ENCODE assay signal across 9 cellular contexts in the genomic region with DNA sequence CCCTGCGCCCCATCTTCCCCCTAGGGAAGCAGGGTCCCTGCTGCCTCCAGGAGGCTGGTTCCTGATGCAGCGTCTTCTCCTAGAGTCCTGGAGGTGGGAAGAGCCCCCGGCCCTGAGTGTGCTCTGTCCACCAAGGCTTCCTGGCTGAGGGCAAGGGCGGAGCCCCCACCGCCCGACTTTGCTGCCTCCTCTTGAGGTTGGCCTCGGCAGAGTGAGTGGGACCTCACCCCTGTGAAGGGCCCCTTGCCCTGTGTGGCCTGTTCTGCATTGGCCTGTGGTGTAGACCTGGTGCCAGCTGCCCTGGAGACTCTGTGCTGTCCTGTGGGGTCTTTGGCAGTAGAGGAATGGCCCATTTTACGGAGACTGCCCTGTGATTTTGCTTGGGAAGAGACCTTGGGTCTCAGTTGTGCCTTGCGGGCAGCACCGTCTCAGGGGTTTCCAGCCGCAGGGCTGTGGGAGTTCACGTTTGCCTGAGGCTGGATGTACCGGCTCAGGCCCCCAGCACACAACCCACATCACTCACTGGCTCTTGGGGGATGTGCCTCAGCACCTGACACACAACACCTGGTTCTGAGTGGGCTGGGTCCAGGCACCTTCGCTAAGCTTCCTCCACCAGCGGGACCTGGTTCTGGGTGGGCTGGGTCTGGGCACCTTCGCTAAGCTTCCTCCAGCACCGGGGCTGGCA.
DNase-seq lines count a peak whose midpoint lies in the region; ATAC-seq and TF ChIP-seq lines count a peak whose summit lies in the region.
"Had no signal": no experiment of that assay in that cellular context is flagged by ENCODE, and none has a peak within 500 bp of the region (broad histone marks: within the 10 kb centered on the region; RNA-seq: fewer than 3 reads in every experiment).

No MANE protein-coding gene starts in this region.

- H3K4me3 ChIP-seq in hepatocyte (no peak overlapping the region), subcutaneous abdominal adipose tissue (ENCODE audit: low read depth in 1 of 5, low read length in 5 of 5) (no peak overlapping the region)

- peaks cover 66% of the 10 kb centered on the region for H3K79me2 ChIP-seq in hepatocyte

- H3K27me3 ChIP-seq in hepatocyte (no peaks in the 10 kb centered on the region), subcutaneous abdominal adipose tissue (ENCODE audit: control insufficient read depth in 5 of 5, insufficient read depth in 4 of 5, low read length in 5 of 5) (no peaks in the 10 kb centered on the region)

- no peak for DNase-seq in activated CD4-positive, alpha-beta T cell treated with anti-CD3 and anti-CD28 coated beads, Interleukin-2, amount 10 ng/mL, durations not matched to agents 7 days and 5 days
- no peak for DNase-seq in activated CD4-positive, alpha-beta T cell treated with anti-CD3 and anti-CD28 coated beads, Interleukin-2, amount 50 U/mL, for 1 hour
- peak; percentile 52 for DNase-seq in activated CD8-positive, alpha-beta T cell treated with anti-CD3 and anti-CD28 coated beads for 36 hours
- no peak for DNase-seq in hepatocyte (ENCODE audit: low spot score)
- DNase-seq: NCI-H1417 treated with DMSO at 0.1 percent for 48 hours had no signal

- peaks cover 19% of the 10 kb centered on the region for H3K36me3 Mint-ChIP-seq in activated CD4-positive, alpha-beta T cell treated with anti-CD3 and anti-CD28 coated beads, Interleukin-2, amount 10 ng/mL, durations not matched to agents 7 days and 5 days (ENCODE audit: low read depth)
- peaks cover 21% of the 10 kb centered on the region for H3K36me3 Mint-ChIP-seq in activated CD8-positive, alpha-beta T cell treated with anti-CD3 and anti-CD28 coated beads for 36 hours (ENCODE audit: low read depth)

- peak overlapping the region in 1 of 5 donors; percentile 28 for H3K9ac ChIP-seq in subcutaneous abdominal adipose tissue (ENCODE audit: low read length in 5 of 5)

- peak overlapping the region; percentile 98 for H3K27ac Mint-ChIP-seq in activated CD4-positive, alpha-beta T cell treated with anti-CD3 and anti-CD28 coated beads, Interleukin-2, amount 10 ng/mL, durations not matched to agents 7 days and 5 days
- H3K27ac Mint-ChIP-seq in activated CD8-positive, alpha-beta T cell treated with anti-CD3 and anti-CD28 coated beads for 36 hours: peak overlapping the region; percentile 99

- H3K27ac ChIP-seq in hepatocyte (peak overlapping the region; percentile 16), subcutaneous abdominal adipose tissue (ENCODE audit: low read depth, low read length) (peak overlapping the region; percentile 82)

- no peak for ATAC-seq in activated CD8-positive, alpha-beta T cell treated with anti-CD3 and anti-CD28 coated beads for 36 hours
- ATAC-seq in GM21381 (IDR thresholded peaks at IDR 0.05; ENCODE audit: unreplicated experiment): no peak
- no peak for ATAC-seq in HG02938 (IDR thresholded peaks at IDR 0.05; ENCODE audit: unreplicated experiment)
- no peak for ATAC-seq in HG03342 (IDR thresholded peaks at IDR 0.05; ENCODE audit: unreplicated experiment)

- H3K27me3 Mint-ChIP-seq in activated CD4-positive, alpha-beta T cell treated with anti-CD3 and anti-CD28 coated beads, Interleukin-2, amount 10 ng/mL, durations not matched to agents 7 days and 5 days: no peaks in the 10 kb centered on the region
- no peaks in the 10 kb centered on the region for H3K27me3 Mint-ChIP-seq in activated CD8-positive, alpha-beta T cell treated with anti-CD3 and anti-CD28 coated beads for 36 hours

- H3K9me3 ChIP-seq in hepatocyte (ENCODE audit: low read depth): no peaks in the 10 kb centered on the region
- H3K9me3 ChIP-seq in subcutaneous abdominal adipose tissue (ENCODE audit: control insufficient read depth in 5 of 5, low read length in 5 of 5): no peaks in the 10 kb centered on the region

- H3K36me3 ChIP-seq in hepatocyte (replicated peaks; ENCODE audit: insufficient read depth, low read depth) (no peaks in the 10 kb centered on the region), subcutaneous abdominal adipose tissue (ENCODE audit: control insufficient read depth in 5 of 5, insufficient read depth in 5 of 5, low read length in 5 of 5) (peaks cover 0 to 53% (median 43%) of the 10 kb centered on the region in 5 donors)

- no peaks in the 10 kb centered on the region for H3K9me2 ChIP-seq in hepatocyte (replicated peaks; ENCODE audit: insufficient read depth)

- CTCF ChIA-PET in activated CD4-positive, alpha-beta T cell treated with anti-CD3 and anti-CD28 coated beads, Interleukin-2, amount 10 ng/mL, durations not matched to agents 7 days and 5 days (lab: Charles Lee): interaction anchor here (0.8 to 3.1 kb wide), 7 partner anchors 10 to 107 kb away, joined by 3 to 21 read pairs (median 6); a partner anchor contains a TSS
- CTCF ChIA-PET in activated CD8-positive, alpha-beta T cell treated with anti-CD3 and anti-CD28 coated beads for 36 hours (lab: Charles Lee): interaction anchor here (1.0 to 3.6 kb wide), 10 partner anchors 10 to 107 kb away, joined by 3 to 15 read pairs (median 4); a partner anchor contains a TSS

- POLR2A ChIA-PET in activated CD4-positive, alpha-beta T cell treated with anti-CD3 and anti-CD28 coated beads, Interleukin-2, amount 10 ng/mL, durations not matched to agents 7 days and 5 days (lab: Charles Lee): interaction anchor here (0.6 to 0.9 kb wide), 4 partner anchors 10 to 61 kb away, joined by 3 to 5 read pairs (median 4); no protein-coding TSS in a partner anchor
- POLR2A ChIA-PET in activated CD8-positive, alpha-beta T cell treated with anti-CD3 and anti-CD28 coated beads for 36 hours (lab: Charles Lee): interaction anchor here (0.6 to 3.9 kb wide), 13 partner anchors 10 to 99 kb away, joined by 3 to 33 read pairs (median 5); a partner anchor contains a TSS

- peaks cover 54% of the 10 kb centered on the region for H3K4me1 Mint-ChIP-seq in activated CD4-positive, alpha-beta T cell treated with anti-CD3 and anti-CD28 coated beads, Interleukin-2, amount 10 ng/mL, durations not matched to agents 7 days and 5 days
- peaks cover 49% of the 10 kb centered on the region for H3K4me1 Mint-ChIP-seq in activated CD8-positive, alpha-beta T cell treated with anti-CD3 and anti-CD28 coated beads for 36 hours (ENCODE audit: low read depth)

- no peak overlapping the region for H2AFZ ChIP-seq in hepatocyte

- peaks cover 58% of the 10 kb centered on the region for H4K20me1 ChIP-seq in hepatocyte (ENCODE audit: insufficient read depth, poor library complexity, severe bottlenecking)

- 93% methylated on average over 17 of the region's 17 CpGs for WGBS in hepatocyte (ENCODE audit: low lambda C conversion rate, missing lambda C conversion rate)

- TF ChIP-seq CTCF in activated CD8-positive, alpha-beta T cell treated with anti-CD3 and anti-CD28 coated beads for 36 hours (IDR thresholded peaks at IDR 0.05): no peak
- TF ChIP-seq CTCF in hepatocyte (IDR thresholded peaks at IDR 0.05; ENCODE audit: poor library complexity): no peak

- no peaks in the 10 kb centered on the region for H3K9me3 Mint-ChIP-seq in activated CD4-positive, alpha-beta T cell treated with anti-CD3 and anti-CD28 coated beads, Interleukin-2, amount 10 ng/mL, durations not matched to agents 7 days and 5 days
- H3K9me3 Mint-ChIP-seq in activated CD8-positive, alpha-beta T cell treated with anti-CD3 and anti-CD28 coated beads for 36 hours: no peaks in the 10 kb centered on the region

- H3K4me2 ChIP-seq in hepatocyte: no peak overlapping the region

- H3K4me1 ChIP-seq in hepatocyte (ENCODE audit: insufficient read depth) (peaks cover 14% of the 10 kb centered on the region), subcutaneous abdominal adipose tissue (ENCODE audit: control insufficient read depth in 5 of 5, insufficient read depth in 5 of 5, low read length in 5 of 5) (peaks cover 8 to 69% (median 49%) of the 10 kb centered on the region in 5 donors)

- intact Hi-C loops in activated CD8-positive, alpha-beta T cell treated with anti-CD3 and anti-CD28 coated beads for 36 hours (cut with micrococcal nuclease): loop anchor here (1.0 to 5.0 kb wide), 2 partner anchors 11 to 44 kb away; no protein-coding TSS in a partner anchor

- H3K4me3 Mint-ChIP-seq in activated CD4-positive, alpha-beta T cell treated with anti-CD3 and anti-CD28 coated beads, Interleukin-2, amount 10 ng/mL, durations not matched to agents 7 days and 5 days: peak overlapping the region; percentile 75
- H3K4me3 Mint-ChIP-seq in activated CD8-positive, alpha-beta T cell treated with anti-CD3 and anti-CD28 coated beads for 36 hours: peak overlapping the region; percentile 81
